In the genomic region with DNA sequence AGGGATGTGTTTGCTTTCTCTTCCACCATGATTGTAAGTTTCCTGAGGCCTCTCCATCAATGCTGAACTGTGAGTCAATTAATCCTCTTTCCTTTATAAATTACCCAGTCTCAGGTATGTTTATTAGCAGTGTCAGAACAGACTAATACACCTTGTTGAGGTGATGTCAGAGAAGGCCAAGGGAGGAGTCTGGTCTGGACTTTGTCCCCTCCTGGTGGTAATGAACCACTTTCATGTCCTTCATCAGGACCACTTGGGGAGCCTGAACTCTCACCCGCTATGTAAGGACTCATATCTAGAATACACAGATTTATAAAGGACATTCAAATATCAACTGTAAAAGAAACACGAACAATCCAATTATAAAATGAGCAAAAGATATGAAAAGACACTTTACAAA, we compare ENCODE assay signal across 37 cellular contexts. TPM values are rescaled to one million over a fixed set of nuclear protein-coding genes. Genes with fewer than 3 reads are reported as not detected.
"Had no signal": no experiment of that assay in that cellular context is flagged by ENCODE, and none has a peak within 500 bp of the region (broad histone marks: within the 10 kb centered on the region; RNA-seq: fewer than 3 reads in every experiment).

No MANE protein-coding gene starts in this region.

- H3K4me3 ChIP-seq: adrenal gland, body of pancreas, breast epithelium had no signal

- FAIRE-seq: astrocyte, colon, TTC549 had no signal

- H3K27me3 ChIP-seq: adrenal gland, body of pancreas, brain microvascular endothelial cell, breast epithelium had no signal

- ATAC-seq: activated CD8-positive, alpha-beta T cell treated with anti-CD3 and anti-CD28 coated beads for 36 hours; activated naive CD4-positive, alpha-beta T cell treated with anti-CD3 and anti-CD28 coated beads, Interleukin-2, amount 50 U/mL, for 72 hours; activated T-cell treated with anti-CD3 and anti-CD28 coated beads, Interleukin-2, amount 50 U/mL, for 4 hours; activated T-cell treated with anti-CD3 and anti-CD28 coated beads, Interleukin-2, amount 50 U/mL, for 72 hours; activated T-helper 17 cell treated with anti-CD3 and anti-CD28 coated beads, Interleukin-2, amount 50 U/mL, for 72 hours; body of pancreas had no signal

- DNase-seq: activated B cell treated with CpG ODN at 0.5 μM for 24 hours; activated CD4-positive, alpha-beta memory T cell treated with anti-CD3 and anti-CD28 coated beads for 36 hours; activated CD4-positive, alpha-beta T cell treated with anti-CD3 and anti-CD28 coated beads for 4 hours; activated CD4-positive, alpha-beta T cell treated with anti-CD3 and anti-CD28 coated beads, Interleukin-2, amount 10 ng/mL, durations not matched to agents 24 days and 14 days; activated CD4-positive, alpha-beta T cell treated with anti-CD3 and anti-CD28 coated beads, Interleukin-2, amount 50 U/mL, for 1 hour; activated CD4-positive, alpha-beta T cell treated with anti-CD3 and anti-CD28 coated beads, Interleukin-2, amount 50 U/mL, for 4 hours; activated CD4-positive, CD25-positive, alpha-beta regulatory T cell treated with anti-CD3 and anti-CD28 coated beads, Interleukin-2, amount 50 U/mL, for 72 hours; activated CD8-positive, alpha-beta memory T cell treated with anti-CD3 and anti-CD28 coated beads, Interleukin-2, amount 50 U/mL, for 4 hours; activated CD8-positive, alpha-beta T cell treated with anti-CD3 and anti-CD28 coated beads for 36 hours; activated effector memory CD4-positive, alpha-beta T cell treated with anti-CD3 and anti-CD28 coated beads, Interleukin-2, amount 50 U/mL, for 16 hours; activated gamma-delta T cell treated with Interleukin-2 at 50 U/mL for 16 hours; activated naive CD4-positive, alpha-beta T cell; activated naive CD4-positive, alpha-beta T cell treated with anti-CD3 and anti-CD28 coated beads for 36 hours; activated naive CD4-positive, alpha-beta T cell treated with anti-CD3 and anti-CD28 coated beads, Interleukin-2, amount 50 U/mL, for 16 hours; activated naive CD8-positive, alpha-beta T cell treated with anti-CD3 and anti-CD28 coated beads for 36 hours; activated T-cell treated with anti-CD3 and anti-CD28 coated beads for 4 hours; activated T-cell treated with anti-CD3 and anti-CD28 coated beads, Interleukin-2, amount 50 U/mL, for 1 hour; activated T-cell treated with anti-CD3 and anti-CD28 coated beads, Interleukin-2, amount 50 U/mL, for 4 hours; activated T-cell treated with anti-CD3 and anti-CD28 coated beads, Interleukin-2, amount 50 U/mL, for 72 hours; adrenal gland; amniotic stem cell; aorta; body of pancreas; brain microvascular endothelial cell; central memory CD4-positive, alpha-beta T cell; T-helper 2 cell; T-helper 9 cell had no signal

- H3K4me1 ChIP-seq: adrenal gland, breast epithelium had no signal

- H3K9me3 ChIP-seq: adrenal gland, body of pancreas, breast epithelium had no signal

- H3K27ac ChIP-seq: adrenal gland, body of pancreas, brain microvascular endothelial cell, breast epithelium, VCaP had no signal

- H3K36me3 ChIP-seq: adrenal gland, brain microvascular endothelial cell, breast epithelium had no signal

RNA-seq across cellular contexts. Expression of a gene that starts 2.9 kb away (rescaled TPM):
- total RNA-seq: activated B cell treated with CpG ODN at 0.5 μM for 24 hours; activated CD4-positive, alpha-beta memory T cell treated with anti-CD3 and anti-CD28 coated beads for 36 hours; activated CD4-positive, alpha-beta T cell treated with anti-CD3 and anti-CD28 coated beads, Interleukin-2, amount 10 ng/mL, durations not matched to agents 24 days and 14 days; activated CD8-positive, alpha-beta memory T cell treated with anti-CD3 and anti-CD28 coated beads for 36 hours; activated CD8-positive, alpha-beta T cell treated with anti-CD3 and anti-CD28 coated beads for 36 hours; activated naive CD4-positive, alpha-beta T cell treated with anti-CD3 and anti-CD28 coated beads for 36 hours; activated naive CD4-positive, alpha-beta T cell treated with anti-CD3 and anti-CD28 coated beads, Interleukin-2, amount 50 U/mL, for 72 hours; activated naive CD8-positive, alpha-beta T cell treated with anti-CD3 and anti-CD28 coated beads for 36 hours; activated T-cell treated with anti-CD3 and anti-CD28 coated beads, Interleukin-2, amount 50 U/mL, for 4 hours; activated T-cell treated with anti-CD3 and anti-CD28 coated beads, Interleukin-2, amount 50 U/mL, for 72 hours; activated T-helper 1 cell treated with anti-CD3 and anti-CD28 coated beads, Interleukin-12 subunit alpha, Interleukin-12 subunit beta, Interleukin-2, Interleukin-4 antibody, amounts not matched to agents 30 ng/mL and 10 ng/mL and 1 ng/mL, durations not matched to agents 14 hours and 24 hours and 36 hours; activated T-helper 17 cell treated with anti-CD3 and anti-CD28 coated beads, Interleukin-2, amount 50 U/mL, for 72 hours; aorta; body of pancreas; breast epithelium; cerebellum had no signal
- polyA plus RNA-seq: adrenal gland, aorta had no signal
